In the genomic region with DNA sequence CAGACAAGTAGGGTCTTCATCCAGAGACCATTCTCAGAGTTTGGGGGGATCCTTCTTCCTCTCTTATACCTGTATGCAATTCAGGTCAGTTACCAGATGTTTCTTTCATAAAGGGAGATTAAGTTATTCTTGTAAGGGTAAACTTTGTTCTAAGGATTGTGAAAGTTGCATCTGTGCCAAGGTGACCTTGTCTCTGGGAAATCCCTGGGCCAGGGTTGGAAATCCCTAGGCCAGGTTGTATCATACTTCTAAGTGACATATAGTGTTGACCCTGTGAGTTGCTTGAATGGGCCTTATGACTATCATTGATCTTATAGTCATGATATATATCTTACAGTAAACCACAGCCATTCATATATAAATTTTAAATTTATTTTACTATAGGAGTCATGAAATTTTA, we compare ENCODE assay signal across 8 cellular contexts.
"Had no signal": no experiment of that assay in that cellular context is flagged by ENCODE, and none has a peak within 500 bp of the region (broad histone marks: within the 10 kb centered on the region; RNA-seq: fewer than 3 reads in every experiment).

No MANE protein-coding gene starts in this region.

- ATAC-seq: HCT116 had no signal

- H2AFZ ChIP-seq: GM23248 had no signal

- H3K4me3 ChIP-seq: GM23248, HAP-1 had no signal

- H3K36me3 ChIP-seq: HAP-1 had no signal

- DNase-seq: GM23248, GOT3, H7, H9, HCEC 1CT, HFFc6 had no signal

- H3K27ac ChIP-seq: GM23248 had no signal

- H3K4me1 ChIP-seq: HAP-1 had no signal

- H3K4me3 Mint-ChIP-seq: H9, HFFc6 had no signal

- H3K9me3 ChIP-seq: HAP-1 had no signal

- H3K27ac Mint-ChIP-seq: H9, HFFc6 had no signal

- H3K9ac ChIP-seq: GM23248 had no signal
